ENCODE assay signal across 9 cellular contexts in the genomic region with DNA sequence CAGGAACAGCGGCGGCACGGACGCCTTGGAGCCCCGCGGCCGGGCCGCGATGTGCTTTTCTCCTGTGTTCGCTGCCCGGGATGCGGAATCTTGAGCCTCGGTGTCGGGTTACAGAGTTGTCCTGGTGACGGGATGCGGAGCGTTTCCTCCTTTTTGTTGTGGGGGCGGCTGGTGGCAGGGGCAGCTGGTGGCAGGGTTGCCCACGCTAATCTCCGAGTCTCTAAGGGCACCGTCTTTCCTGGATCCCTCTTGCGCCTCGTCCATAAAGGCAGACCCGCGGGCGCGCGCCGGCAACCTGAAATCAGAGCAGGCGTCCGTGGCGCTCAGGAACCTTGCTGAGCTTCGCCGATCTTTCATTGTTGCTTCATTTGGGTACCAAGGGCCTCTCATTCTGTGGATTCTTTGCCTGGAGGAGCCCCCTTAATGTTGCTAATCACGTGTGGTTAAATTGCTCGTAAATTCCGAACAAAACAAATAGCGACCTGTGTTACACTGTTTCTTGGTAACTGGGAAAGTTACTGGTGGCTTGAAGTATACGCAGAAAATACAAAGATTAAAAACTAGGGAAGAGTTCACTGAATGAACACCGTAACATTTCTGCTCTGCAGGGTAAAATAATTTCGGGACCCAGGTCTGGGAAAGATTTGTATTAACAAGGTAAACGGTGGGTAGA. TPM values are rescaled to one million over a fixed set of nuclear protein-coding genes. Genes with fewer than 3 reads are reported as not detected.
DNase-seq lines count a peak whose midpoint lies in the region; ATAC-seq, FAIRE-seq and TF ChIP-seq lines count a peak whose summit lies in the region.
"Had no signal": no experiment of that assay in that cellular context is flagged by ENCODE, and none has a peak within 500 bp of the region (broad histone marks: within the 10 kb centered on the region; RNA-seq: fewer than 3 reads in every experiment).

No MANE protein-coding gene starts in this region.

- peak; percentile 80 for FAIRE-seq in G401.6 (lab: Jason Lieb, UNC)
- FAIRE-seq: endometrium had no signal

- H3K4me3 ChIP-seq in epithelial cell of esophagus (ENCODE audit: low read length), result peak overlapping the region; percentile 65
- H3K4me3 ChIP-seq in mononuclear cell (ENCODE audit: low read length), result peak overlapping the region; percentile 46

- ATAC-seq in HG02981 (IDR thresholded peaks at IDR 0.05; ENCODE audit: unreplicated experiment), result peak; percentile 1
- no peak for ATAC-seq in stimulated activated naive CD8-positive, alpha-beta T cell treated with anti-CD3 and anti-CD28 coated beads, Interleukin-15, Interleukin-2, amounts not matched to agents 100 U/mL and 50 U/mL, for 24 hours

- H3K27me3 ChIP-seq in mononuclear cell (ENCODE audit: insufficient read depth, low read length), result peaks cover 74% of the 10 kb centered on the region

- DNase-seq in NCI-H446 treated with DMSO at 0.1 percent for 48 hours (lab: John Stamatoyannopoulos, UW), result peak; percentile 86
- DNase-seq in activated T-cell treated with anti-CD3 and anti-CD28 coated beads for 4 hours, result peak; percentile 9
- DNase-seq in epithelial cell of esophagus (ENCODE audit: low read depth), result peak; percentile 68
- DNase-seq in stimulated activated naive CD8-positive, alpha-beta T cell treated with anti-CD3 and anti-CD28 coated beads, Interleukin-15, Interleukin-2, amounts not matched to agents 100 U/mL and 50 U/mL, for 24 hours, result peak; percentile 37
- no peak for DNase-seq in OCI-M2 (lab: John Stamatoyannopoulos, UW; ENCODE audit: unreplicated experiment)

- H3K9me3 ChIP-seq in mononuclear cell (ENCODE audit: low read depth, low read length), result no peaks in the 10 kb centered on the region

- H3K4me1 ChIP-seq in mononuclear cell (ENCODE audit: insufficient read depth, low read length), result peaks cover 18% of the 10 kb centered on the region

- TF ChIP-seq CTCF in epithelial cell of esophagus (IDR thresholded peaks at IDR 0.05; ENCODE audit: insufficient read depth, low read depth, low read length, missing control alignments), result no peak

RNA-seq across cellular contexts. Expression of gene PFN2, which starts 0.8 kb away (rescaled TPM):
- 9.4 TPM for total RNA-seq in mononuclear cell
